Comparison of ENCODE assay signal across 12 cellular contexts in the genomic region with DNA sequence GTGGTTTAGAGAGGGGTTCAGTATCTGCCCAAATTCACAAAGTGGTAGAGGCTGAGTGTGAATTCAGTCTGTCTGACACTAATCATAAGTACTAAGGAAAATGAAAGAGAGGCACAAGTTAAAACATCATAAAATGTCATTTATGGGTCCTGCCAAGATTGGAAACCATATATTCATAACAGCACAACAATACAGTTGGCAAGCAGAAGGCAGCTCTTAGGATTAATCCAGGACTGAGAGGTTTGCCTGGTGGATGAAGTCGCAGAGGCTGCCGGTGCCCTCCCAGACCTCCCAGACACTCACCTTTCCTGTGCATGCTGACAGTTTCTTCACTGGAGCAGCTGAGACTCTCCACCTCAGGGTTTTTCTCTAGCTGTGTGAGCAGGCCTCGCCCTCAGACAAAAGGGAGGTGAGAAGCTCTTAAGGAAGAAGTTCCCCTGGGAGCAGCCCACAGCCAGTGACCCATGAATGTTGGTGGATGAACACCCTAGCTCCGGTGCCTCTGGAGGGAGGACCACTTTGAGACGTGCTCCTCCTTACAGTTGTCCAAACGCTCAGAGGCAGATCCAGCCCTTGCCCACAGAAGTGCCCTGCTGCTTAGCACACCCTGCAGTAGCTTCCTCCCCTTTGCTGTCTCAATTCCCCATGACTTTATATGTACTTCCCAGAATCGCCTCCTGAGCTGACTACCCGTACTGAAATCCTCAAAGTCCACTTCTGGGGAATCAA. TPM values are rescaled to one million over a fixed set of nuclear protein-coding genes. Genes with fewer than 3 reads are reported as not detected.
A peak's percentile ranks its signal among the peaks of the same experiment; 100 is the strongest.
DNase-seq lines count a peak whose midpoint lies in the region; ATAC-seq and TF ChIP-seq lines count a peak whose summit lies in the region.
"Had no signal": no experiment of that assay in that cellular context is flagged by ENCODE, and none has a peak within 500 bp of the region (broad histone marks: within the 10 kb centered on the region; RNA-seq: fewer than 3 reads in every experiment).

No MANE protein-coding gene starts in this region.

- H3K27ac Mint-ChIP-seq in Calu3 (ENCODE audit: unreplicated experiment) (peak overlapping the region; percentile 45), T-helper 17 cell (peak overlapping the region; percentile 86)

- ATAC-seq in T-helper 17 cell = no peak
- no peak for ATAC-seq in GM18520 (IDR thresholded peaks at IDR 0.05; ENCODE audit: unreplicated experiment)

- H3K9me3 ChIP-seq in T-helper 17 cell (ENCODE audit: control insufficient read depth, low read length, poor library complexity, severe bottlenecking) = no peaks in the 10 kb centered on the region
- H3K9me3 ChIP-seq: HAP-1 had no signal

- no peak overlapping the region for H3K4me3 Mint-ChIP-seq in Calu3 (ENCODE audit: low read depth, unreplicated experiment)
- H3K4me3 Mint-ChIP-seq in T-helper 17 cell = no peak overlapping the region

- CTCF ChIA-PET in Calu3 (lab: Charles Lee) = no interaction called here

- DNase-seq in Calu3 (no peak), T-helper 17 cell (no peak), kidney glomerular epithelial cell (lab: John Stamatoyannopoulos, UW) (peak; percentile 29), DMS53 (lab: John Stamatoyannopoulos, UW) (no peak), NOMO-1 (lab: John Stamatoyannopoulos, UW; ENCODE audit: unreplicated experiment in 2 of 2) (no peak)
- DNase-seq: activated CD4-positive, CD25-positive, alpha-beta regulatory T cell treated with anti-CD3 and anti-CD28 coated beads, Interleukin-2, amount 50 U/mL, for 72 hours; NCI-H1436; NCI-H748 treated with DMSO at 0.1 percent for 48 hours had no signal

- no peaks in the 10 kb centered on the region for H3K9me3 Mint-ChIP-seq in Calu3 (ENCODE audit: low read depth, unreplicated experiment)

- no peak for TF ChIP-seq CTCF in Calu3 (IDR thresholded peaks at IDR 0.05; ENCODE audit: unreplicated experiment)

- H3K4me1 Mint-ChIP-seq in Calu3 (ENCODE audit: low read depth, unreplicated experiment) = peaks cover 40% of the 10 kb centered on the region
- H3K4me1 Mint-ChIP-seq in T-helper 17 cell = peaks cover 38% of the 10 kb centered on the region

- peak overlapping the region in 15 of 21 experiments; percentile 4 to 74 (median 44) for H3K27ac ChIP-seq in skin epidermis
- H3K27ac ChIP-seq: SK-N-MC had no signal

- peaks cover 6% of the 10 kb centered on the region for H3K36me3 Mint-ChIP-seq in Calu3 (ENCODE audit: insufficient read depth, unreplicated experiment)
- H3K36me3 Mint-ChIP-seq in T-helper 17 cell (ENCODE audit: low read depth) = peaks cover 10% of the 10 kb centered on the region

- BruUV-seq in Calu3 (replicated peaks; lab: Mats Ljungman, UMichigan) = no TSS peak

- H3K4me3 ChIP-seq in skin epidermis = no peak overlapping the region
- H3K4me3 ChIP-seq: HAP-1, SK-N-MC had no signal

- H3K27me3 Mint-ChIP-seq in Calu3 (ENCODE audit: unreplicated experiment) (no peaks in the 10 kb centered on the region), T-helper 17 cell (no peaks in the 10 kb centered on the region)

- intact Hi-C loops in Calu3 (cut with micrococcal nuclease; ENCODE audit: unreplicated experiment) = no loop called here

RNA-seq across cellular contexts. Expression of a gene that starts 43.7 kb away (rescaled TPM):
- total RNA-seq in Calu3 (2022) = 16.7 and 22.7 TPM in 2 replicates
- total RNA-seq in T-helper 17 cell = 10 to 100 TPM; 29.2 to 34.9 TPM
